ENCODE assay signal across 22 cellular contexts in the genomic region with DNA sequence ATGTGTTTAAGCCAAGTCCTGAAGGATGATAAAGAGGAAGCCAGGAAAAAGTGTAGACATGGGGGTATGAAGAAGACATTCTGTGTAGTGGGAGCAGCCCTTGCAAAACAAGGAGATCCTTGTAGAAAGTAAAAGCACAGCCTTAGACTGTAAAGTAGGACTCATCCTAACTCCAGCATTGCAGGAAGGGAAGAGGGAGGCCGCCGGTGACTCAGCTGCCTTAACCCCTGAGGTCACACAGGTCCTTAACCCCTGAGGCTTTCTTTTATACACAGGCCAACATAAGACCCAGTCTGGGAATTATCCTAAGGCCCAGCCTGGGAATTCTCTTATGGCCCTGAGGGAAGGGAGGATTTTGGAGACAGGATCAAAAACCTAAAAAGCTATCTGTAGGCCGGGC. TPM values are rescaled to one million over a fixed set of nuclear protein-coding genes. Genes with fewer than 3 reads are reported as not detected.
DNase-seq lines count a peak whose midpoint lies in the region; ATAC-seq, FAIRE-seq and TF ChIP-seq lines count a peak whose summit lies in the region.
"Had no signal": no experiment of that assay in that cellular context is flagged by ENCODE, and none has a peak within 500 bp of the region (broad histone marks: within the 10 kb centered on the region; RNA-seq: fewer than 3 reads in every experiment).

No MANE protein-coding gene starts in this region.

- H3K4me1 ChIP-seq in GM23338 (ENCODE audit: insufficient read depth), result peaks cover 28% of the 10 kb centered on the region
- H3K4me1 ChIP-seq in psoas muscle, result peaks cover 90% of the 10 kb centered on the region
- H3K4me1 ChIP-seq: vagina had no signal

- H3K36me3 ChIP-seq in GM23338 (ENCODE audit: insufficient read depth) (no peaks in the 10 kb centered on the region), psoas muscle (ENCODE audit: insufficient read depth in 1 of 2, low read depth in 1 of 2) (no peaks in the 10 kb centered on the region)
- H3K36me3 ChIP-seq: ovary, vagina had no signal

- H4K20me1 ChIP-seq in GM23338 (replicated peaks; ENCODE audit: insufficient read depth), result no peaks in the 10 kb centered on the region; the same call in 1 of the 2 replicates

- H3K4me3 Mint-ChIP-seq in GM23338, result no peak overlapping the region
- H3K4me3 Mint-ChIP-seq: brain; CD8-positive, alpha-beta T cell; stimulated activated naive B cell treated with anti-CD40 and anti-IgM and Interleukin-4, amounts not matched to agents 10 μg/mL and 1 μg/mL and 100 μg/mL, for 72 hours had no signal

- no peaks in the 10 kb centered on the region for H3K9me2 ChIP-seq in GM23338 (ENCODE audit: insufficient read depth)

- H3K27me3 ChIP-seq in GM23338 (ENCODE audit: insufficient read depth) (no peaks in the 10 kb centered on the region), psoas muscle (ENCODE audit: insufficient read depth in 3 of 3, low read length in 2 of 3) (no peaks in the 10 kb centered on the region)
- H3K27me3 ChIP-seq: hepatocyte, ovary, vagina had no signal

- peaks cover 4% of the 10 kb centered on the region; the same call in 1 of the 2 replicates for H3K79me2 ChIP-seq in GM23338 (replicated peaks; ENCODE audit: insufficient read depth)

- no peaks in the 10 kb centered on the region for H3K27me3 Mint-ChIP-seq in GM23338 (ENCODE audit: insufficient read depth, low read depth, poor library complexity)
- H3K27me3 Mint-ChIP-seq: brain; stimulated activated naive B cell treated with anti-CD40 and anti-IgM and Interleukin-4, amounts not matched to agents 10 μg/mL and 1 μg/mL and 100 μg/mL, for 72 hours had no signal

- H3K9me3 Mint-ChIP-seq in GM23338, result no peaks in the 10 kb centered on the region
- H3K9me3 Mint-ChIP-seq: brain; CD8-positive, alpha-beta T cell; stimulated activated naive B cell treated with anti-CD40 and anti-IgM and Interleukin-4, amounts not matched to agents 10 μg/mL and 1 μg/mL and 100 μg/mL, for 72 hours had no signal

- H3F3A ChIP-seq in GM23338 (replicated peaks; ENCODE audit: low read depth), result no peaks in the 10 kb centered on the region

- TF ChIP-seq CTCF in GM23338 (conservative IDR thresholded peaks at IDR 0.05; ENCODE audit: low read depth in 2 of 2) (no peak), psoas muscle (IDR thresholded peaks at IDR 0.05) (no peak)

- H3K4me3 ChIP-seq in GM23338, result no peak overlapping the region
- no peak overlapping the region for H3K4me3 ChIP-seq in psoas muscle
- H3K4me3 ChIP-seq: hepatocyte, ovary, vagina had no signal

- H2AFZ ChIP-seq in GM23338, result no peak overlapping the region
- H2AFZ ChIP-seq: hepatocyte had no signal

- no peak for DNase-seq in GM23338 (ENCODE audit: low spot score)
- DNase-seq in RCC 7860 (ENCODE audit: low spot score), result peak; percentile 47
- DNase-seq in foreskin melanocyte, result peak; percentile 10
- DNase-seq in psoas muscle, result no peak
- DNase-seq in globus pallidus (ENCODE audit: low spot score), result no peak
- DNase-seq in NCI-H2171 (lab: John Stamatoyannopoulos, UW), result no peak
- DNase-seq: activated naive CD4-positive, alpha-beta T cell treated with anti-CD3 and anti-CD28 coated beads, Interleukin-2, amount 50 U/mL, for 16 hours; activated T-cell treated with anti-CD3 and anti-CD28 coated beads, Interleukin-2, amount 50 U/mL, for 1 hour; CD8-positive, alpha-beta T cell; H7; kidney glomerular epithelial cell; MM.1S; NCI-H1930; NCI-H526 treated with DMSO at 0.1 percent for 48 hours; ovary; small intestine; stimulated activated naive B cell treated with anti-CD40 and anti-IgM and Interleukin-4, amounts not matched to agents 10 μg/mL and 1 μg/mL and 100 μg/mL, for 72 hours had no signal

- peak; percentile 42 for ATAC-seq in GM23338
- ATAC-seq in psoas muscle, result peak in 3 of 4 donors; percentile 31 to 52 (median 45)
- no peak for ATAC-seq in GM21825 (IDR thresholded peaks at IDR 0.05; ENCODE audit: unreplicated experiment)
- no peak for ATAC-seq in HG03378 (IDR thresholded peaks at IDR 0.05; ENCODE audit: unreplicated experiment)
- ATAC-seq: CD8-positive, alpha-beta T cell; stimulated activated naive B cell treated with anti-CD40 and anti-IgM and Interleukin-4, amounts not matched to agents 10 μg/mL and 1 μg/mL and 100 μg/mL, for 72 hours had no signal

- 60 to 87% (median 62%) methylated on average over 3 of the region's 3 CpGs for WGBS in psoas muscle, 3 donors

- H3K27ac Mint-ChIP-seq in GM23338, result no peak overlapping the region
- H3K27ac Mint-ChIP-seq: brain; CD8-positive, alpha-beta T cell; stimulated activated naive B cell treated with anti-CD40 and anti-IgM and Interleukin-4, amounts not matched to agents 10 μg/mL and 1 μg/mL and 100 μg/mL, for 72 hours had no signal

- H3K27ac ChIP-seq in GM23338 (ENCODE audit: low read depth), result no peak overlapping the region
- peak overlapping the region; percentile 68 for H3K27ac ChIP-seq in psoas muscle
- H3K27ac ChIP-seq: hepatocyte, ovary, vagina had no signal

- peak; percentile 80 for FAIRE-seq in RCC 7860 (lab: Jason Lieb, UNC)
- FAIRE-seq: small intestine had no signal

- H3K9me3 ChIP-seq in psoas muscle, result no peaks in the 10 kb centered on the region
- H3K9me3 ChIP-seq: ovary, vagina had no signal

- H3K36me3 Mint-ChIP-seq in GM23338 (ENCODE audit: low read depth), result no peaks in the 10 kb centered on the region
- H3K36me3 Mint-ChIP-seq: brain; CD8-positive, alpha-beta T cell had no signal

- H3K4me1 Mint-ChIP-seq in GM23338, result peaks cover 22% of the 10 kb centered on the region

- H3K4me2 ChIP-seq in GM23338, result no peak overlapping the region
- H3K4me2 ChIP-seq: hepatocyte had no signal

- intact Hi-C loops in psoas muscle (cut with DNase I), result no loop called here

TF ChIP-seq in GM23338, 12 proteins besides CTCF, POLR2A, EP300 and RAD21:
- TF ChIP-seq NANOG (IDR thresholded peaks at IDR 0.05; ENCODE audit: borderline replicate concordance) (no peak), CREB1 (CRISPR knock-in tag; IDR thresholded peaks at IDR 0.05; ENCODE audit: low read depth) (no peak), POLR2AphosphoS5 (IDR thresholded peaks at IDR 0.05; ENCODE audit: low read depth) (no peak), JUNB (IDR thresholded peaks at IDR 0.05; ENCODE audit: unreplicated experiment) (no peak)

RNA-seq across cellular contexts. Expression of gene PGM1, which starts 18.0 kb away (rescaled TPM):
- total RNA-seq in GM23338 (2014; rRNA removed; shearing (Covaris generic)), result 68.9 and 71.9 TPM in 2 replicates
- polyA plus RNA-seq in GM23338 (2016; fragmentation: Nextera tagmentation; extraction: Ambion mirVana) (17.4 and 20.9 TPM in 2 replicates), psoas muscle (100 to 1,000 TPM in 2 of 3 donors, 10 to 100 TPM in 1; 59.6 to 364 (median 305) TPM)
- 100 to 1,000 TPM; 327 to 543 (median 456) TPM for total RNA-seq in psoas muscle

Comparison
In these comparisons a context has a peak if more than half of its experiments do, and no peak if none do; other contexts are left out.
1. ATAC-seq: peak in GM23338 (single experiment) and psoas muscle (3 of 4); none in GM21825 (single experiment) and HG03378 (single experiment).
2. DNase-seq: peak in RCC 7860 (single experiment) and foreskin melanocyte (single experiment); none in GM23338 (single experiment), psoas muscle (0 of 2), globus pallidus (single experiment) and NCI-H2171 (single experiment).